Comparison of ENCODE assay signal across 35 cellular contexts in the genomic region with DNA sequence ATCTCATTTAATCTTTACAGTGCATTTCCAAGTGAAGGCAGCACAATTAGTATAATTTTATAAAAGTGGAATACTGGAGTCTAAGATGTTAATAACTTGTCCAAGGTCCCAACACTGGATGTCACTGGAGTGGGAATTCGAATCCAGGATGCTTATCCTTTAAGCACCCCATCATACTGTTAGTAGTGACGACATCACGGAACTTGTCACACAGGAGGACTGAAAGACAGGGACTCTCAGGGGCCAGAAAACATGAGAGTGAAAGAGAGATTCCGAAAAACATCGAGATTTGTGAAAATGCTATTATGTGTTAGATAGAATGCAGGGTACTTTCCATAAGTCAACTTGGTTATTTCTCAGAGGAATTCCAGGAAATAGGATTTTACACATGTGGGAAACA.
"Had no signal": no experiment of that assay in that cellular context is flagged by ENCODE, and none has a peak within 500 bp of the region (broad histone marks: within the 10 kb centered on the region; RNA-seq: fewer than 3 reads in every experiment).

No MANE protein-coding gene starts in this region.

- H3K36me3 ChIP-seq: MG63 had no signal

- H3K9me3 ChIP-seq: MG63 had no signal

- H3K4me3 ChIP-seq: MG63 had no signal

- H3K27me3 ChIP-seq: MG63 had no signal

- DNase-seq: Karpas-422, Kasumi-1, MG63, MM.1S, MV-4-11, NCI-H1048, NCI-H1092, NCI-H1092 treated with DMSO at 0.1 percent for 48 hours, NCI-H1105, NCI-H1105 treated with DMSO at 0.1 percent for 48 hours, NCI-H1417, NCI-H1417 treated with DMSO at 0.1 percent for 48 hours, NCI-H1436, NCI-H1436 treated with DMSO at 0.1 percent for 48 hours, NCI-H146, NCI-H1694, NCI-H1694 treated with DMSO at 0.1 percent for 48 hours, NCI-H187, NCI-H187 treated with DMSO at 0.1 percent for 48 hours, NCI-H1930, NCI-H2029, NCI-H2029 treated with DMSO at 0.1 percent for 48 hours, NCI-H2081, NCI-H2081 treated with DMSO at 0.1 percent for 48 hours, NCI-H2107, NCI-H2171, NCI-H2171 treated with DMSO at 0.1 percent for 48 hours, NCI-H2227 treated with DMSO at 0.1 percent for 48 hours, NCI-H226, NCI-H345, NCI-H446, NCI-H446 treated with DMSO at 0.1 percent for 48 hours, NCI-H510A, NCI-H510A treated with DMSO at 0.1 percent for 48 hours, NCI-H524 had no signal
